Comparison of ENCODE assay signal across 8 cellular contexts in genomic region chr5:95983067-95983466, GRCh38.
"Had no signal": no experiment of that assay in that cellular context is flagged by ENCODE, and none has a peak within 500 bp of the region (broad histone marks: within the 10 kb centered on the region; RNA-seq: fewer than 3 reads in every experiment).

No MANE protein-coding gene starts in this region.

- DNase-seq: GM23248, GOT3, H7, HFFc6 had no signal

- H3K4me3 Mint-ChIP-seq: HFFc6, IgD-negative memory B cell had no signal

- H3K4me1 Mint-ChIP-seq: IgD-negative memory B cell had no signal

- H2AFZ ChIP-seq: GM23248 had no signal

- H3K27ac Mint-ChIP-seq: HFFc6, IgD-negative memory B cell had no signal

- H3K36me3 Mint-ChIP-seq: IgD-negative memory B cell had no signal

- H3K9ac ChIP-seq: GM23248 had no signal

- H3K36me3 ChIP-seq: HAP-1 had no signal

- ATAC-seq: HCT116 had no signal

- FAIRE-seq: HTR-8/SVneo had no signal

- H3K4me1 ChIP-seq: HAP-1 had no signal

- H3K9me3 Mint-ChIP-seq: HFFc6 had no signal

- H3K4me3 ChIP-seq: GM23248, HAP-1 had no signal

- H3K9me3 ChIP-seq: HAP-1 had no signal
